Comparison of ENCODE assay signal across 26 cellular contexts in genomic region chr12:122042910-122043309, GRCh38.
"Had no signal": no experiment of that assay in that cellular context is flagged by ENCODE, and none has a peak within 500 bp of the region (broad histone marks: within the 10 kb centered on the region; RNA-seq: fewer than 3 reads in every experiment).

No MANE protein-coding gene starts in this region.

- H3K27me3 Mint-ChIP-seq: activated B cell treated with CpG ODN at 0.5 μM for 24 hours; activated CD4-positive, alpha-beta memory T cell treated with anti-CD3 and anti-CD28 coated beads for 36 hours; activated CD4-positive, alpha-beta T cell treated with anti-CD3 and anti-CD28 coated beads, Interleukin-2, amount 10 ng/mL, durations not matched to agents 7 days and 5 days; activated naive CD8-positive, alpha-beta T cell treated with anti-CD3 and anti-CD28 coated beads, Interleukin-2, amount 50 U/mL, for 24 hours had no signal

- H3K27ac ChIP-seq: ascending aorta, body of pancreas, Peyer's patch, SJSA1 had no signal

- H3K4me3 Mint-ChIP-seq: activated B cell treated with CpG ODN at 0.5 μM for 24 hours; activated CD4-positive, alpha-beta memory T cell treated with anti-CD3 and anti-CD28 coated beads for 36 hours; activated CD4-positive, alpha-beta T cell treated with anti-CD3 and anti-CD28 coated beads, Interleukin-2, amount 10 ng/mL, durations not matched to agents 7 days and 5 days; activated naive CD8-positive, alpha-beta T cell treated with anti-CD3 and anti-CD28 coated beads, Interleukin-2, amount 50 U/mL, for 24 hours; activated T-cell treated with anti-CD3 and anti-CD28 coated beads, Interleukin-2, amount 50 U/mL, for 4 hours; T-helper 2 cell treated with Interferon-gamma antibody and Interleukin-4, amounts not matched to agents 5 μg/mL and 100 μg/mL, for 36 hours had no signal

- DNase-seq: activated B cell treated with CpG ODN at 0.5 μM for 24 hours; activated CD4-positive, alpha-beta memory T cell treated with anti-CD3 and anti-CD28 coated beads for 36 hours; activated CD4-positive, alpha-beta T cell treated with anti-CD3 and anti-CD28 coated beads, Interleukin-2, amount 10 ng/mL, durations not matched to agents 7 days and 5 days; activated CD8-positive, alpha-beta memory T cell treated with anti-CD3 and anti-CD28 coated beads for 24 hours; activated effector memory CD4-positive, alpha-beta T cell treated with anti-CD3 and anti-CD28 coated beads, Interleukin-2, amount 50 U/mL, for 16 hours; activated naive CD4-positive, alpha-beta T cell treated with Interleukin-2 at 50 U/mL for 16 hours; activated naive CD8-positive, alpha-beta T cell treated with anti-CD3 and anti-CD28 coated beads, Interleukin-2, amount 50 U/mL, for 24 hours; activated T-cell treated with anti-CD3 and anti-CD28 coated beads, Interleukin-2, amount 50 U/mL, for 4 hours; amniotic stem cell; body of pancreas; MG63; MV-4-11; NCI-H1092 treated with DMSO at 0.1 percent for 48 hours; NCI-H1436; NCI-H1694 treated with DMSO at 0.1 percent for 48 hours; NCI-H2029 treated with DMSO at 0.1 percent for 48 hours; NCI-H345; NCI-H510A; Peyer's patch; Right ventricle myocardium superior; SW 1271 had no signal

- H3K9me3 Mint-ChIP-seq: activated B cell treated with CpG ODN at 0.5 μM for 24 hours; activated CD4-positive, alpha-beta memory T cell treated with anti-CD3 and anti-CD28 coated beads for 36 hours; activated CD4-positive, alpha-beta T cell treated with anti-CD3 and anti-CD28 coated beads, Interleukin-2, amount 10 ng/mL, durations not matched to agents 7 days and 5 days; activated naive CD4-positive, alpha-beta T cell treated with anti-CD3 and anti-CD28 coated beads, Interleukin-2, amount 50 U/mL, for 72 hours; activated naive CD8-positive, alpha-beta T cell treated with anti-CD3 and anti-CD28 coated beads, Interleukin-2, amount 50 U/mL, for 24 hours; activated T-cell treated with anti-CD3 and anti-CD28 coated beads, Interleukin-2, amount 50 U/mL, for 4 hours; T-helper 2 cell treated with Interferon-gamma antibody and Interleukin-4, amounts not matched to agents 5 μg/mL and 100 μg/mL, for 36 hours had no signal

- ATAC-seq: activated naive CD4-positive, alpha-beta T cell treated with anti-CD3 and anti-CD28 coated beads, Interleukin-2, amount 50 U/mL, for 72 hours; activated naive CD8-positive, alpha-beta T cell treated with anti-CD3 and anti-CD28 coated beads, Interleukin-2, amount 50 U/mL, for 24 hours; activated T-cell treated with anti-CD3 and anti-CD28 coated beads, Interleukin-2, amount 50 U/mL, for 4 hours; body of pancreas; SK-N-SH treated with all-trans-retinoic acid at 6 μM for 48 hours had no signal

- H3K36me3 ChIP-seq: MG63, SJSA1 had no signal

- H3K36me3 Mint-ChIP-seq: activated naive CD4-positive, alpha-beta T cell treated with anti-CD3 and anti-CD28 coated beads, Interleukin-2, amount 50 U/mL, for 72 hours had no signal

- H3K9me3 ChIP-seq: ascending aorta, body of pancreas, MG63, Peyer's patch, SJSA1 had no signal

- H3K4me1 Mint-ChIP-seq: activated CD4-positive, alpha-beta T cell treated with anti-CD3 and anti-CD28 coated beads, Interleukin-2, amount 10 ng/mL, durations not matched to agents 7 days and 5 days; activated naive CD8-positive, alpha-beta T cell treated with anti-CD3 and anti-CD28 coated beads, Interleukin-2, amount 50 U/mL, for 24 hours had no signal

- H3K27ac Mint-ChIP-seq: activated B cell treated with CpG ODN at 0.5 μM for 24 hours; activated CD4-positive, alpha-beta memory T cell treated with anti-CD3 and anti-CD28 coated beads for 36 hours; activated CD4-positive, alpha-beta T cell treated with anti-CD3 and anti-CD28 coated beads, Interleukin-2, amount 10 ng/mL, durations not matched to agents 7 days and 5 days; activated naive CD8-positive, alpha-beta T cell treated with anti-CD3 and anti-CD28 coated beads, Interleukin-2, amount 50 U/mL, for 24 hours; T-helper 2 cell treated with Interferon-gamma antibody and Interleukin-4, amounts not matched to agents 5 μg/mL and 100 μg/mL, for 36 hours had no signal

- H3K4me3 ChIP-seq: ascending aorta, body of pancreas, MG63, Peyer's patch, SJSA1 had no signal

- H3K4me1 ChIP-seq: ascending aorta, SJSA1 had no signal

- H3K27me3 ChIP-seq: ascending aorta, body of pancreas, MG63, Peyer's patch, SJSA1 had no signal
